20 cellular contexts compared by ENCODE assay signal in the genomic region with DNA sequence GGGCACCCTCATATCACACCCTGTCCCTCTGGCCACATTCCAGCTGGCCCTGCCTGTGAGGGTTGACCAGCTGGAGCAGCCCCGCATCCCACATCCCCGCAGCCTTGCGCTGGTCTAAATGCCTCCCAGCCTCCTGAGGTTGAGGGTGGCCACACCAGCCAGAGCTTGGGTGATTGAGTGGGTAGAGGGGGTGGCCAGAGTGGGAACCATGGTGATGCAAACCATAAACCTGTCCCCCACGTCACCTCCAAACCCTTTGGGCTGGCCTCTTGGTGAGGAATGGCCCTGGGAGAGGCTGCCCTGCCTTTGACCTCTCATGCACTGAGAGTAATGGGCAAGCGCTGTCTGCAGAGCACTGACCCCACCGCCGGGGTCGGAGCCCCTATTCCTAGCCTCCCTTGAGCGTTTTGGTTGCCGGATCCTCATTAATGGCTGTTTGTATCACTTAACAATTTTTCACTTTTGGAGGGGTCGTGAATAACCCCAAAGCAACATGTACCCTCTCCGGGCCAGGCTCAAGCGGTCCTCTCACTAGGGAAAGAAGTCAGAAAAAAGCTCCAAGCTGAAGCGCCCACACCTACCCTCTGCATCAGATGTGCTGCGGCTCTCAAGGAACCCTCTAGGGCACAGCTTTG.
"Had no signal": no experiment of that assay in that cellular context is flagged by ENCODE, and none has a peak within 500 bp of the region (broad histone marks: within the 10 kb centered on the region; RNA-seq: fewer than 3 reads in every experiment).

No MANE protein-coding gene starts in this region.

- FAIRE-seq: islet of Langerhans had no signal

- H3K4me3 ChIP-seq: coronary artery, left lung, lung, mucosa of descending colon, right lobe of liver, tibial artery, upper lobe of right lung had no signal

- H3K27ac Mint-ChIP-seq: natural killer cell; stimulated activated effector memory CD8-positive, alpha-beta T cell treated with anti-CD3 and anti-CD28 coated beads, Interleukin-12 subunit alpha, Interleukin-12 subunit beta, amount 100 ng/mL, for 72 hours had no signal

- ATAC-seq: left lung; mucosa of descending colon; natural killer cell; right lobe of liver; stimulated activated effector memory CD8-positive, alpha-beta T cell treated with anti-CD3 and anti-CD28 coated beads, Interleukin-12 subunit alpha, Interleukin-12 subunit beta, amount 100 ng/mL, for 72 hours; stimulated activated naive CD8-positive, alpha-beta T cell treated with anti-CD3 and anti-CD28 coated beads, Interleukin-15, Interleukin-2, amounts not matched to agents 100 U/mL and 50 U/mL, for 24 hours; upper lobe of right lung had no signal

- H3K4me3 Mint-ChIP-seq: natural killer cell; stimulated activated effector memory CD8-positive, alpha-beta T cell treated with anti-CD3 and anti-CD28 coated beads, Interleukin-12 subunit alpha, Interleukin-12 subunit beta, amount 100 ng/mL, for 72 hours had no signal

- H3K27ac ChIP-seq: brain microvascular endothelial cell, coronary artery, left lung, neutrophil, right lobe of liver, tibial artery, upper lobe of right lung had no signal

- H3K36me3 ChIP-seq: brain microvascular endothelial cell, left lung, right lobe of liver, tibial artery, upper lobe of right lung had no signal

- H3K27me3 ChIP-seq: left lung, neutrophil, right lobe of liver, upper lobe of right lung had no signal

- H3K36me3 Mint-ChIP-seq: natural killer cell; stimulated activated effector memory CD8-positive, alpha-beta T cell treated with anti-CD3 and anti-CD28 coated beads, Interleukin-12 subunit alpha, Interleukin-12 subunit beta, amount 100 ng/mL, for 72 hours had no signal

- H3K9me3 ChIP-seq: mucosa of descending colon, neutrophil, right lobe of liver, tibial artery, upper lobe of right lung had no signal

- H3K9me3 Mint-ChIP-seq: natural killer cell; stimulated activated effector memory CD8-positive, alpha-beta T cell treated with anti-CD3 and anti-CD28 coated beads, Interleukin-12 subunit alpha, Interleukin-12 subunit beta, amount 100 ng/mL, for 72 hours had no signal

- H3K4me1 ChIP-seq: left lung, right lobe of liver, tibial artery, upper lobe of right lung had no signal

- DNase-seq: brain microvascular endothelial cell; caudate nucleus; effector CD8-positive, alpha-beta T cell; foreskin melanocyte; head of caudate nucleus; hippocampal formation; natural killer cell; stimulated activated CD4-positive, alpha-beta T cell treated with anti-CD3 and anti-CD28 coated beads, Interleukin-4, amount 100 ng/mL, for 1 hour; stimulated activated CD8-positive, alpha-beta memory T cell treated with anti-CD3 and anti-CD28 coated beads, Interleukin-4, amount 100 ng/mL, for 48 hours; stimulated activated naive CD8-positive, alpha-beta T cell treated with anti-CD3 and anti-CD28 coated beads, Interleukin-15, Interleukin-2, amounts not matched to agents 100 U/mL and 50 U/mL, for 24 hours; tibial artery; upper lobe of right lung had no signal

- H3K4me1 Mint-ChIP-seq: natural killer cell; stimulated activated effector memory CD8-positive, alpha-beta T cell treated with anti-CD3 and anti-CD28 coated beads, Interleukin-12 subunit alpha, Interleukin-12 subunit beta, amount 100 ng/mL, for 72 hours had no signal
